8 cellular contexts compared by ENCODE assay signal in the genomic region with DNA sequence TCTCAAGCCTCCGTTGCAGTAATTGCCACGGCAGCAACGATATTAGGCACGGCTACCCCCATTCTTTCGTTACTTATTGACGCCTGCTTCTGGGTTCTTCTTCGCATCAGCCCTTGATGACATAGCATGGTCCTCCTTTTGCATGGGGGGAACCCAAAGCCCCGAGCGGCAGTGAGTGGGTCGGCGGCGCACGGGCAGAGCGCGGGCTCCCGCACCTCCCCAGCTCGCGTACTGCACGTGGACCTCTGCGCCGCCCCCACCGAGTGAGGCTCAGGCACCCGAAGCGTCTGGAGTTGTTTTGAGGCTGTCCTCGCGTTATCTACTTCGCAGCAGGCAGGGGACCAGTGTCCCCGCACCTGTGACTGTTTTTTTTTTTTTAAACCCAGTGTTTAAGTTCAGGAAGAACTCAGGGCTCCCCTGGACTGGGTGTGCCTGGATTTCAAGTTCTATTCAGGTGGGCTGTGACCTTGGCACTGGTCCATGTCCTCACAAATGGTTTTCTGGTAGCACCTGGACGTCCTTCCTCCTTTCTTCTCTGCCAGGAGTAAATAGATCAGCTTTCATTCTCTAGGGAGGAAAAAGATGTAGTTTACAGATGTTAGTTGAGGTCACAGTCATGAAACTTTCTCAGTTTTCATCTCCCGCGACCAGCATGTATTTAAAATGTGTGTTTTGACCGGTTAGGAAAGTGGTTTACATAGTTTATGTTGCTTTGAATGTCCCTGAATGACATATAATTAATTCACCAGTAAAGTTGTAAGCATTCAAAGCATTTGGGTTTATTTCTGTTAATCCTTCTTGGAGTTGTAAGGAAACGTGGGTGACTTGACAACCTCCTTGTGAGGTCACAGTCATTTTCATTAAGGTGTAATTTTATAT. TPM values are rescaled to one million over a fixed set of nuclear protein-coding genes. Genes with fewer than 3 reads are reported as not detected.
DNase-seq lines count a peak whose midpoint lies in the region; ATAC-seq and TF ChIP-seq lines count a peak whose summit lies in the region.

No MANE protein-coding gene starts in this region.

- peak overlapping the region; percentile 60 for H3K4me2 ChIP-seq in OCI-LY1 (ENCODE audit: low read length)

- H3K79me2 ChIP-seq in OCI-LY1 (ENCODE audit: insufficient read depth, low read length): no peaks in the 10 kb centered on the region

- H3K27ac ChIP-seq in heart left ventricle (no peak overlapping the region), OCI-LY1 (ENCODE audit: low read depth, low read length, poor library complexity, severe bottlenecking) (no peak overlapping the region)

- ATAC-seq in heart left ventricle: peak in 2 of 4 donors; percentile 29 to 38
- ATAC-seq in Right ventricle myocardium superior (ENCODE audit: poor library complexity): no peak
- ATAC-seq in GM21526 (IDR thresholded peaks at IDR 0.05; ENCODE audit: low FRiP score, unreplicated experiment): no peak

- peaks cover 0 to 22% (median 14%) of the 10 kb centered on the region in 12 donors for H3K4me1 ChIP-seq in heart left ventricle
- H3K4me1 ChIP-seq in OCI-LY1 (ENCODE audit: insufficient read depth, low read length, severe bottlenecking): peaks cover 10% of the 10 kb centered on the region

- 7 to 12% (median 10%) methylated on average over 20 to 33 of the region's 33 CpGs for WGBS in heart left ventricle, 4 donors

- DNase-seq in heart left ventricle (no peak), Right ventricle myocardium superior (no peak), epithelial cell of proximal tubule (ENCODE audit: low read depth) (no peak), retinal pigment epithelial cell (ENCODE audit: low read depth) (no peak), GF-D8 (lab: John Stamatoyannopoulos, UW) (no peak), SIG-M5 treated with dmso at 0.1 percent for 504 hours (lab: John Stamatoyannopoulos, UW; ENCODE audit: unreplicated experiment) (no peak)

- H3K4me3 ChIP-seq in heart left ventricle (peak overlapping the region in 11 of 12 donors; percentile 28 to 55 (median 42)), OCI-LY1 (ENCODE audit: low read depth, low read length, poor library complexity, severe bottlenecking) (peak overlapping the region; percentile 41), epithelial cell of proximal tubule (ENCODE audit: low read depth, low read length) (peak overlapping the region; percentile 33), retinal pigment epithelial cell (ENCODE audit: low read length) (peak overlapping the region; percentile 29)

- peaks cover 12 to 74% (median 35%) of the 10 kb centered on the region in 9 donors for H3K27me3 ChIP-seq in heart left ventricle
- no peaks in the 10 kb centered on the region for H3K27me3 ChIP-seq in OCI-LY1 (ENCODE audit: insufficient read depth, low read length)

- no peak overlapping the region for H3K9ac ChIP-seq in OCI-LY1 (ENCODE audit: low read length)

- H3K9me2 ChIP-seq in OCI-LY1 (ENCODE audit: low read depth, low read length): no peaks in the 10 kb centered on the region

- no peak for TF ChIP-seq CTCF in heart left ventricle (IDR thresholded peaks at IDR 0.05)
- no peak for TF ChIP-seq CTCF in OCI-LY1 (IDR thresholded peaks at IDR 0.05; ENCODE audit: low read length)
- no peak for TF ChIP-seq CTCF in epithelial cell of proximal tubule (conservative IDR thresholded peaks at IDR 0.05; ENCODE audit: low read depth, low read length)
- TF ChIP-seq CTCF in retinal pigment epithelial cell (conservative IDR thresholded peaks at IDR 0.05; ENCODE audit: low read depth, low read length): no peak

- no peaks in the 10 kb centered on the region for H4K20me1 ChIP-seq in OCI-LY1 (ENCODE audit: insufficient read depth, low read length)

- H3K36me3 ChIP-seq in heart left ventricle (no peaks in the 10 kb centered on the region), OCI-LY1 (ENCODE audit: insufficient read depth, low read length) (no peaks in the 10 kb centered on the region)

- H3F3A ChIP-seq in OCI-LY1 (ENCODE audit: insufficient read depth, low read length): no peaks in the 10 kb centered on the region

- H3K9me3 ChIP-seq in heart left ventricle: no peaks in the 10 kb centered on the region
- no peaks in the 10 kb centered on the region for H3K9me3 ChIP-seq in OCI-LY1 (ENCODE audit: low read length)

- intact Hi-C loops in heart left ventricle (cut with DNase I) (no loop called here), Right ventricle myocardium superior (cut with DNase I) (no loop called here)

- TF ChIP-seq POLR2A in heart left ventricle (IDR thresholded peaks at IDR 0.05): no peak

- no peak overlapping the region for H2AFZ ChIP-seq in OCI-LY1 (ENCODE audit: low read length)

RNA-seq across cellular contexts. Expression of gene FOXN4, which starts 1.4 kb away (rescaled TPM):
- not detected for total RNA-seq in heart left ventricle
- polyA plus RNA-seq in heart left ventricle: not detected
- total RNA-seq in Right ventricle myocardium superior: not detected
- not detected in 2 replicates for total RNA-seq in epithelial cell of proximal tubule

RNA-seq across cellular contexts. Expression of gene MYO1H, which starts 37.2 kb away (rescaled TPM):
- under 1 TPM in 6 of 9 donors, not detected in 3; 0.12 to 1.00 (median 0.22) TPM for total RNA-seq in heart left ventricle
- polyA plus RNA-seq in heart left ventricle: under 1 TPM; 0.04 to 0.28 TPM
- total RNA-seq in Right ventricle myocardium superior: 0.78 TPM
- total RNA-seq in epithelial cell of proximal tubule: not detected in 2 replicates
